ENCODE assay signal across 8 cellular contexts in genomic region chr15:83207622-83208356, GRCh38. TPM values are rescaled to one million over a fixed set of nuclear protein-coding genes. Genes with fewer than 3 reads are reported as not detected.
DNase-seq lines count a peak whose midpoint lies in the region; ATAC-seq and TF ChIP-seq lines count a peak whose summit lies in the region.

Gene HDGFL3 (minus strand): TSS chr15:83207823. CDS start chr15:83207414, 409 bp downstream.

- peak; percentile 12 for DNase-seq in DMS79 (lab: John Stamatoyannopoulos, UW)
- DNase-seq in GM23248: peak; percentile 79
- DNase-seq in NCI-H2196 (lab: John Stamatoyannopoulos, UW; ENCODE audit: unreplicated experiment): peak; percentile 61
- peak; percentile 27 for DNase-seq in activated T-cell treated with anti-CD3 and anti-CD28 coated beads, Interleukin-2, amount 50 U/mL, for 1 hour
- no peak for DNase-seq in esophagus muscularis mucosa (ENCODE audit: extremely low spot score)

- no peaks in the 10 kb centered on the region for H4K20me1 ChIP-seq in GM23248 (ENCODE audit: insufficient read depth)

- TF ChIP-seq CTCF in esophagus muscularis mucosa (IDR thresholded peaks at IDR 0.05): no peak
- no peak for TF ChIP-seq CTCF in subcutaneous adipose tissue (IDR thresholded peaks at IDR 0.05; ENCODE audit: low read depth)

- intact Hi-C loops in esophagus muscularis mucosa (cut with DNase I): loop anchor here (5.0 kb wide), 2 partner anchors 140 to 195 kb away; partner anchors contain the start of genes BTBD1 and C15orf40

- H3K9ac ChIP-seq in GM23248: peak within 1 kb of the TSS; percentile 85

- peak within 1 kb of the TSS; percentile 87 for H2AFZ ChIP-seq in GM23248

- no peak for TF ChIP-seq POLR2A in esophagus muscularis mucosa (IDR thresholded peaks at IDR 0.05; ENCODE audit: low read depth)

- peak within 1 kb of the TSS; percentile 83 for H3K4me2 ChIP-seq in GM23248 (ENCODE audit: unreplicated experiment)

- H3K27ac ChIP-seq in GM23248 (peak within 1 kb of the TSS; percentile 27), esophagus muscularis mucosa (replicated peaks in 1 of 4) (peak within 1 kb of the TSS; percentile 91 to 96 (median 94))

- peaks cover 37% of the 10 kb centered on the region for H3K79me2 ChIP-seq in GM23248 (ENCODE audit: insufficient read depth)

- H3K9me2 ChIP-seq in GM23248 (ENCODE audit: insufficient read depth): no peaks in the 10 kb centered on the region

- in situ Hi-C loops in GM23248 (cut with MboI): no loop called here

- 1 to 2% methylated on average over 7 to 94 of the region's 99 CpGs for WGBS in GM23248 (ENCODE audit: low coverage in 1 of 2, low lambda C conversion rate in 2 of 2, missing lambda C conversion rate in 2 of 2), 2 experiments
- 2% methylated on average over 26 of the region's 99 CpGs for WGBS in esophagus muscularis mucosa

- TF ChIP-seq EP300 in esophagus muscularis mucosa (IDR thresholded peaks at IDR 0.05): no peak

- H3K36me3 ChIP-seq in GM23248 (ENCODE audit: low read depth): no peaks in the 10 kb centered on the region
- H3K36me3 ChIP-seq in esophagus muscularis mucosa: no peaks in the 10 kb centered on the region

- H3F3A ChIP-seq in GM23248 (ENCODE audit: insufficient read depth): peaks cover 47% of the 10 kb centered on the region

- H3K27me3 ChIP-seq in GM23248 (replicated peaks; ENCODE audit: insufficient read depth): no peaks in the 10 kb centered on the region
- H3K27me3 ChIP-seq in esophagus muscularis mucosa: no peaks in the 10 kb centered on the region
- peaks cover 33% of the 10 kb centered on the region for H3K27me3 ChIP-seq in mononuclear cell (ENCODE audit: insufficient read depth, low read length)

- H3K9me3 ChIP-seq in GM23248 (ENCODE audit: low read depth): no peaks in the 10 kb centered on the region
- H3K9me3 ChIP-seq in esophagus muscularis mucosa: no peaks in the 10 kb centered on the region
- no peaks in the 10 kb centered on the region for H3K9me3 ChIP-seq in mononuclear cell (ENCODE audit: low read depth, low read length)

- ATAC-seq in GM18517 (IDR thresholded peaks at IDR 0.05; ENCODE audit: unreplicated experiment): no peak

- H3K4me1 ChIP-seq in GM23248 (ENCODE audit: insufficient read depth) (peaks cover 27% of the 10 kb centered on the region), esophagus muscularis mucosa (peaks cover 16 to 34% (median 34%) of the 10 kb centered on the region in 4 donors), mononuclear cell (ENCODE audit: insufficient read depth, low read length) (peaks cover 12% of the 10 kb centered on the region)

- H3K4me3 ChIP-seq in GM23248 (peak within 1 kb of the TSS; percentile 72), esophagus muscularis mucosa (peak within 1 kb of the TSS; percentile 88 to 96 (median 91)), mononuclear cell (ENCODE audit: low read length) (peak within 1 kb of the TSS; percentile 51)

RNA-seq across cellular contexts. Expression of gene HDGFL3, which starts in this region (rescaled TPM):
- total RNA-seq in GM23248 (2014; rRNA removed; shearing (Covaris generic)): 8.6 and 25.0 TPM in 2 replicates
- 16.2 and 20.7 TPM in 2 replicates for polyA plus RNA-seq in GM23248 (2016; fragmentation: Nextera tagmentation; extraction: Ambion mirVana)
- total RNA-seq in esophagus muscularis mucosa (10 to 100 TPM; 38.1 to 72.6 (median 47.9) TPM), mononuclear cell (6.5 TPM), subcutaneous adipose tissue (10 to 100 TPM; 17.7 to 32.2 (median 29.4) TPM)
